Comparison of ENCODE assay signal across 1 cellular context in genomic region chrX:47215291-47215900, GRCh38.
TF ChIP-seq lines count a peak whose summit lies in the region.

No MANE protein-coding gene starts in this region.

TF ChIP-seq in WTC11, 78 proteins besides CTCF, POLR2A, EP300 and RAD21 (continued from another document):
- no peak for TF ChIP-seq ERG (CRISPR knock-in tag; IDR thresholded peaks at IDR 0.05)
